30 cellular contexts compared by ENCODE assay signal in the genomic region with DNA sequence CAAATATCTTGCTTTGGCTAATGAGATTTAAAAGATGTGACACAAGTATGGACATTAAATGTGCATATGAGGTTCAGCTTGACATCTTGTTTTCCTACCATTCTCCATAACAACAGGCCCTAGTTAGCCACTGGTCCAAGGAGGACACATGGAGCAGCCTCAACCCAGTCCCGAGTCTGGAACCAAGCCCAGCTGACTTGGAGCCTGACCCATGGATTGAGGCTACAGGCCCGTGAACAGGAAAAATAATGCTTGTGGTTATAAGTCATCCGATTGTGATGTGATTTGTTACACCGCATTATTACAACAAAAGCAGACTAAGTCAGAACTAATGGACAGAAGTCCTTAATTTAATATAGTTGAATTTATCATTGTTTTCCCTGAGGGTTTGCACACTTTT.
DNase-seq lines count a peak whose midpoint lies in the region; ATAC-seq lines count a peak whose summit lies in the region.
"Had no signal": no experiment of that assay in that cellular context is flagged by ENCODE, and none has a peak within 500 bp of the region (broad histone marks: within the 10 kb centered on the region; RNA-seq: fewer than 3 reads in every experiment).

No MANE protein-coding gene starts in this region.

- no peak overlapping the region for H3K27ac ChIP-seq in Karpas-422 (ENCODE audit: low read length)
- H3K27ac ChIP-seq: cardiac muscle cell, ovary, Peyer's patch, SJSA1, spleen, upper lobe of right lung had no signal

- no peaks in the 10 kb centered on the region for H3K36me3 ChIP-seq in Karpas-422 (ENCODE audit: insufficient read depth, low read length)
- H3K36me3 ChIP-seq: cardiac muscle cell, ovary, Peyer's patch, SJSA1, spleen, upper lobe of right lung had no signal

- H3K9me3 ChIP-seq in Karpas-422 (ENCODE audit: low read length), result no peaks in the 10 kb centered on the region
- H3K9me3 ChIP-seq: ovary, Peyer's patch, SJSA1, upper lobe of right lung had no signal

- H2AFZ ChIP-seq in Karpas-422 (ENCODE audit: low read length), result no peak overlapping the region

- DNase-seq in AG20443 (ENCODE audit: low spot score) (peak; percentile 27), HT1080 (ENCODE audit: low read depth) (peak; percentile 9), cerebellar cortex (ENCODE audit: low spot score) (peak; percentile 62), iris pigment epithelial cell (ENCODE audit: low read depth) (peak; percentile 11), NCI-H2107 (lab: John Stamatoyannopoulos, UW) (no peak), Karpas-422 (no peak)
- DNase-seq in activated CD4-positive, CD25-positive, alpha-beta regulatory T cell treated with anti-CD3 and anti-CD28 coated beads, Interleukin-2, amount 50 U/mL, for 72 hours, result no peak
- DNase-seq: activated B cell treated with CpG ODN at 0.5 μM for 24 hours; activated CD4-positive, alpha-beta T cell treated with anti-CD3 and anti-CD28 coated beads, Interleukin-2, amount 50 U/mL, for 48 hours; activated CD8-positive, alpha-beta memory T cell treated with anti-CD3 and anti-CD28 coated beads, Interleukin-2, amount 50 U/mL, for 4 hours; activated naive CD4-positive, alpha-beta T cell treated with anti-CD3 and anti-CD28 coated beads, Interleukin-2, amount 50 U/mL, for 16 hours; amygdala; DND-41; foreskin fibroblast; GOT3; left cardiac atrium; MM.1S; NCI-H1417; NCI-H2081; NCI-H226; ovary; Peyer's patch; retina; spleen; stimulated activated CD4-positive, alpha-beta T cell treated with anti-CD3 and anti-CD28 coated beads, Interleukin-4, amount 100 ng/mL, for 1 hour; upper lobe of right lung had no signal

- H4K20me1 ChIP-seq in Karpas-422 (ENCODE audit: insufficient read depth, low read depth, low read length), result no peaks in the 10 kb centered on the region

- no peaks in the 10 kb centered on the region for H3K27me3 ChIP-seq in Karpas-422 (ENCODE audit: low read length)
- H3K27me3 ChIP-seq: cardiac muscle cell, ovary, Peyer's patch, SJSA1, spleen, upper lobe of right lung had no signal

- H3K4me1 ChIP-seq in Karpas-422 (ENCODE audit: low read length), result no peaks in the 10 kb centered on the region
- H3K4me1 ChIP-seq: Peyer's patch, SJSA1, spleen, upper lobe of right lung had no signal

- H3K9me2 ChIP-seq in Karpas-422 (replicated peaks; ENCODE audit: insufficient read depth, low read length), result no peaks in the 10 kb centered on the region

- ATAC-seq in GM18517 (IDR thresholded peaks at IDR 0.05; ENCODE audit: unreplicated experiment), result no peak
- ATAC-seq: GM12878, left cardiac atrium, upper lobe of right lung had no signal

- no peaks in the 10 kb centered on the region for H3K79me2 ChIP-seq in Karpas-422 (ENCODE audit: low read length)

- H3K4me2 ChIP-seq in Karpas-422 (ENCODE audit: low read depth, low read length, poor library complexity, severe bottlenecking), result no peak overlapping the region

- no peak overlapping the region for H3K4me3 ChIP-seq in Karpas-422 (ENCODE audit: low read length)
- H3K4me3 ChIP-seq: cardiac muscle cell, GM12878, ovary, Peyer's patch, SJSA1, spleen, upper lobe of right lung had no signal

- H3K9ac ChIP-seq in Karpas-422 (ENCODE audit: low read length), result no peak overlapping the region

Comparison
In these comparisons a context has a peak if more than half of its experiments do, and no peak if none do; other contexts are left out.
1. DNase-seq: peak in AG20443 (single experiment), HT1080 (single experiment), cerebellar cortex (single experiment) and iris pigment epithelial cell (single experiment); none in activated CD4-positive, CD25-positive, alpha-beta regulatory T cell treated with anti-CD3 and anti-CD28 coated beads, Interleukin-2, amount 50 U/mL, for 72 hours (single experiment), NCI-H2107 (single experiment) and Karpas-422 (single experiment).